In genomic region chr11:35517481-35517880, GRCh38 we compare ENCODE assay signal across 1 cellular context.
TF ChIP-seq lines count a peak whose summit lies in the region.

No MANE protein-coding gene starts in this region.

TF ChIP-seq in IMR-90, 13 proteins besides CTCF, POLR2A, EP300 and RAD21:
- TF ChIP-seq MAZ (IDR thresholded peaks at IDR 0.05; ENCODE audit: borderline replicate concordance, low read depth, low read length): no peak
- no peak for TF ChIP-seq CEBPB (IDR thresholded peaks at IDR 0.05; ENCODE audit: low read depth, low read length)
- no peak for TF ChIP-seq RFX5 (IDR thresholded peaks at IDR 0.05; ENCODE audit: low read depth, low read length)
- no peak for TF ChIP-seq SMC3 (IDR thresholded peaks at IDR 0.05; ENCODE audit: low read depth, low read length)
- TF ChIP-seq, protein P1, sequence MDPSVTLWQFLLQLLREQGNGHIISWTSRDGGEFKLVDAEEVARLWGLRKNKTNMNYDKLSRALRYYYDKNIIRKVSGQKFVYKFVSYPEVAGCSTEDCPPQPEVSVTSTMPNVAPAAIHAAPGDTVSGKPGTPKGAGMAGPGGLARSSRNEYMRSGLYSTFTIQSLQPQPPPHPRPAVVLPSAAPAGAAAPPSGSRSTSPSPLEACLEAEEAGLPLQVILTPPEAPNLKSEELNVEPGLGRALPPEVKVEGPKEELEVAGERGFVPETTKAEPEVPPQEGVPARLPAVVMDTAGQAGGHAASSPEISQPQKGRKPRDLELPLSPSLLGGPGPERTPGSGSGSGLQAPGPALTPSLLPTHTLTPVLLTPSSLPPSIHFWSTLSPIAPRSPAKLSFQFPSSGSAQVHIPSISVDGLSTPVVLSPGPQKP (IDR thresholded peaks at IDR 0.05; ENCODE audit: borderline replicate concordance, low read depth, low read length): no peak
- no peak for TF ChIP-seq MAFK (IDR thresholded peaks at IDR 0.05; ENCODE audit: low read depth, low read length)
- no peak for TF ChIP-seq MXI1 (IDR thresholded peaks at IDR 0.05; ENCODE audit: borderline replicate concordance, low read depth, low read length)
- TF ChIP-seq, protein P2, sequence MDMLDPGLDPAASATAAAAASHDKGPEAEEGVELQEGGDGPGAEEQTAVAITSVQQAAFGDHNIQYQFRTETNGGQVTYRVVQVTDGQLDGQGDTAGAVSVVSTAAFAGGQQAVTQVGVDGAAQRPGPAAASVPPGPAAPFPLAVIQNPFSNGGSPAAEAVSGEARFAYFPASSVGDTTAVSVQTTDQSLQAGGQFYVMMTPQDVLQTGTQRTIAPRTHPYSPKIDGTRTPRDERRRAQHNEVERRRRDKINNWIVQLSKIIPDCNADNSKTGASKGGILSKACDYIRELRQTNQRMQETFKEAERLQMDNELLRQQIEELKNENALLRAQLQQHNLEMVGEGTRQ (IDR thresholded peaks at IDR 0.05; ENCODE audit: low read depth, low read length): no peak
- TF ChIP-seq FOS (IDR thresholded peaks at IDR 0.05; ENCODE audit: low read depth, low read length): no peak
- no peak for TF ChIP-seq RCOR1 (IDR thresholded peaks at IDR 0.05; ENCODE audit: insufficient replicate concordance, low read length)
TF ChIP-seq in IMR-90: peak in this region for 0.
